18 cellular contexts compared by ENCODE assay signal in the genomic region with DNA sequence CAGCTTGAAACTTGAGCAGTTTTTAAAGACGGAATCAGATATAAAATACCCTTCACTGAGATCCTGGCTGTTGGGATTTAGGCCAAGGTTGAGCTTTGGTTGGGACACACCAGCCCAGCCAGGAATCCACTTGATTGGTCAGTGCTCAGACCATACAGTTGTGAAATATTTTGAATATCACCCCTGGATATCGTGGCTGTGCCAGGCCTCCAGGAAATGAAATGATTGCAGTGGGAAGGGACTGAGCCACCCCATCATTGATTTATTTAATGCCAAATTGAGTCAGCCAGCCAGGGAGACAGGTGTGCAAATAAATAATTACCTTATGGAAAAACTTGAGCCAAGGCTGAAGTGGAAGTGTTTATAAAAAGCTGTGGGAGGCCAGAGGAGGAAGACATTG.
DNase-seq lines count a peak whose midpoint lies in the region; ATAC-seq and TF ChIP-seq lines count a peak whose summit lies in the region.
"Had no signal": no experiment of that assay in that cellular context is flagged by ENCODE, and none has a peak within 500 bp of the region (broad histone marks: within the 10 kb centered on the region; RNA-seq: fewer than 3 reads in every experiment).

No MANE protein-coding gene starts in this region.

- H3K27ac ChIP-seq in PC-9: peak overlapping the region; percentile 85
- H3K27ac ChIP-seq: gastrocnemius medialis, ovary, RWPE1, spleen had no signal

- H3K4me2 ChIP-seq in PC-9: peak overlapping the region; percentile 60

- H3F3A ChIP-seq in PC-9 (ENCODE audit: insufficient read depth, low read depth): peaks cover 38% of the 10 kb centered on the region

- H3K4me3 ChIP-seq in PC-9: no peak overlapping the region
- H3K4me3 ChIP-seq: gastrocnemius medialis, HAP-1, ovary, spleen had no signal

- no peaks in the 10 kb centered on the region for H3K9me3 ChIP-seq in PC-9 (ENCODE audit: insufficient read depth, low read depth)
- H3K9me3 ChIP-seq: gastrocnemius medialis, HAP-1, ovary, spleen had no signal

- no peaks in the 10 kb centered on the region for H4K20me1 ChIP-seq in PC-9 (ENCODE audit: insufficient read depth)

- DNase-seq in DMS79 treated with DMSO at 0.1 percent for 48 hours (lab: John Stamatoyannopoulos, UW) (peak; percentile 23), NCI-H2029 treated with DMSO at 0.1 percent for 48 hours (lab: John Stamatoyannopoulos, UW) (peak; percentile 54), PC-9 (peak; percentile 35 to 93), NOMO-1 (lab: John Stamatoyannopoulos, UW; ENCODE audit: unreplicated experiment in 2 of 2) (no peak), CD1c-positive myeloid dendritic cell (ENCODE audit: extremely low spot score) (no peak)
- DNase-seq: activated CD4-positive, alpha-beta T cell treated with anti-CD3 and anti-CD28 coated beads, Interleukin-2, amount 10 ng/mL, durations not matched to agents 24 days and 14 days; endodermal cell; gastrocnemius medialis; Kasumi-1; NCI-H524 treated with DMSO at 0.1 percent for 48 hours; ovary; spleen had no signal

- H3K36me3 ChIP-seq in PC-9 (ENCODE audit: low read depth): no peaks in the 10 kb centered on the region
- H3K36me3 ChIP-seq: gastrocnemius medialis, HAP-1, ovary, spleen had no signal

- H3K36me3 Mint-ChIP-seq in nephron (ENCODE audit: low read depth): no peaks in the 10 kb centered on the region

- H3K27me3 Mint-ChIP-seq in nephron (ENCODE audit: low read depth): peaks cover 5% of the 10 kb centered on the region
- H3K27me3 Mint-ChIP-seq: activated CD4-positive, alpha-beta T cell treated with anti-CD3 and anti-CD28 coated beads, Interleukin-2, amount 10 ng/mL, durations not matched to agents 24 days and 14 days had no signal

- peak overlapping the region; percentile 30 to 88 (median 51) for H3K27ac Mint-ChIP-seq in nephron
- H3K27ac Mint-ChIP-seq: activated CD4-positive, alpha-beta T cell treated with anti-CD3 and anti-CD28 coated beads, Interleukin-2, amount 10 ng/mL, durations not matched to agents 24 days and 14 days; endodermal cell; T-helper 2 cell treated with Interferon-gamma antibody and Interleukin-4, amounts not matched to agents 5 μg/mL and 100 μg/mL, for 36 hours had no signal

- peaks cover 15% of the 10 kb centered on the region; the same call in 1 of the 2 replicates for H3K79me2 ChIP-seq in PC-9 (ENCODE audit: low read depth)

- TF ChIP-seq CTCF in PC-9 (conservative IDR thresholded peaks at IDR 0.05) (no peak), nephron (IDR thresholded peaks at IDR 0.05; ENCODE audit: unreplicated experiment in 3 of 3) (no peak)

- no peaks in the 10 kb centered on the region for H3K27me3 ChIP-seq in PC-9 (ENCODE audit: insufficient read depth, low read depth)
- H3K27me3 ChIP-seq: gastrocnemius medialis, ovary had no signal

- no peaks in the 10 kb centered on the region for H3K9me3 Mint-ChIP-seq in nephron
- H3K9me3 Mint-ChIP-seq: activated CD4-positive, alpha-beta T cell treated with anti-CD3 and anti-CD28 coated beads, Interleukin-2, amount 10 ng/mL, durations not matched to agents 24 days and 14 days; endodermal cell; T-helper 2 cell treated with Interferon-gamma antibody and Interleukin-4, amounts not matched to agents 5 μg/mL and 100 μg/mL, for 36 hours had no signal

- peak overlapping the region in 1 of 3 experiments; percentile 24 for H3K4me3 Mint-ChIP-seq in nephron
- H3K4me3 Mint-ChIP-seq: activated CD4-positive, alpha-beta T cell treated with anti-CD3 and anti-CD28 coated beads, Interleukin-2, amount 10 ng/mL, durations not matched to agents 24 days and 14 days; endodermal cell; T-helper 2 cell treated with Interferon-gamma antibody and Interleukin-4, amounts not matched to agents 5 μg/mL and 100 μg/mL, for 36 hours had no signal

- BruUV-seq in PC-9 (replicated peaks; lab: Mats Ljungman, UMichigan): no TSS peak

- POLR2A ChIA-PET in PC-9 (lab: Charles Lee; ENCODE audit: unreplicated experiment): no interaction called here

- no peak overlapping the region for H2AFZ ChIP-seq in PC-9

- intact Hi-C loops in PC-9 (cut with micrococcal nuclease; ENCODE audit: unreplicated experiment): no loop called here

- CTCF ChIA-PET in PC-9 (lab: Charles Lee): no interaction called here

- H3K4me1 Mint-ChIP-seq in nephron: peaks cover 85% of the 10 kb centered on the region

- H3K9me2 ChIP-seq in PC-9 (ENCODE audit: insufficient read depth): no peaks in the 10 kb centered on the region

- peaks cover 75% of the 10 kb centered on the region for H3K4me1 ChIP-seq in PC-9 (replicated peaks; ENCODE audit: insufficient read depth)
- H3K4me1 ChIP-seq: gastrocnemius medialis, spleen had no signal

- ATAC-seq in GM21619 (IDR thresholded peaks at IDR 0.05; ENCODE audit: unreplicated experiment): no peak
- ATAC-seq in GM19351 (IDR thresholded peaks at IDR 0.05; ENCODE audit: unreplicated experiment): no peak
- ATAC-seq: gastrocnemius medialis had no signal

Comparison
In these comparisons a context has a peak if more than half of its experiments do, and no peak if none do; other contexts are left out.
1. DNase-seq: peak in DMS79 treated with DMSO at 0.1 percent for 48 hours (single experiment), NCI-H2029 treated with DMSO at 0.1 percent for 48 hours (single experiment) and PC-9 (2 of 2); none in NOMO-1 (0 of 2) and CD1c-positive myeloid dendritic cell (single experiment).